In the genomic region with DNA sequence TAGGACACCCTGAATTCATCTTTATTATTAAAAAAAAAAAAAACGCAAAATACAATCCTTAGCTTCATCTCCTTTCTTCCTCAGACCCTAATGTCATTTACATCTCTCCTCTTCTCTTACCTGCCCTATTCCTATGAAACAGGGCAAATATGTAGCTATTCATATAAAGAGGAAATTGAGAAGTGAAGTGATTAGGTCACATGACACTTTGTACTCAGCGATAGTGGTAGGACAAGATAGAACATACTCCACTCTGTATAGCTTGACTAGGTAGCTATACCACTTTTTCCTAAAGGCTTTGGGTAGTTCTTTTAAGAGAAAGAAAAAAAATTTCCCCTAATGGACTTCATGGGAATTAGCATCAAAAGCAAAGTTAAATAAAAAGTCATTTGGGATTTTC, we compare ENCODE assay signal across 1 cellular context.
TF ChIP-seq lines count a peak whose summit lies in the region.

No MANE protein-coding gene starts in this region.

TF ChIP-seq in K562, 482 proteins besides CTCF, POLR2A, EP300 and RAD21 (continued from another document):
- TF ChIP-seq, protein P1, sequence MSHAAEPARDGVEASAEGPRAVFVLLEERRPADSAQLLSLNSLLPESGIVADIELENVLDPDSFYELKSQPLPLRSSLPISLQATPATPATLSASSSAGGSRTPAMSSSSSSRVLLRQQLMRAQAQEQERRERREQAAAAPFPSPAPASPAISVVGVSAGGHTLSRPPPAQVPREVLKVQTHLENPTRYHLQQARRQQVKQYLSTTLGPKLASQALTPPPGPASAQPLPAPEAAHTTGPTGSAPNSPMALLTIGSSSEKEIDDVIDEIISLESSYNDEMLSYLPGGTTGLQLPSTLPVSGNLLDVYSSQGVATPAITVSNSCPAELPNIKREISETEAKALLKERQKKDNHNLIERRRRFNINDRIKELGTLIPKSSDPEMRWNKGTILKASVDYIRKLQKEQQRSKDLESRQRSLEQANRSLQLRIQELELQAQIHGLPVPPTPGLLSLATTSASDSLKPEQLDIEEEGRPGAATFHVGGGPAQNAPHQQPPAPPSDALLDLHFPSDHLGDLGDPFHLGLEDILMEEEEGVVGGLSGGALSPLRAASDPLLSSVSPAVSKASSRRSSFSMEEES (CRISPR knock-in tag; IDR thresholded peaks at IDR 0.05), result peak; percentile 86
- TF ChIP-seq TAL1 (IDR thresholded peaks at IDR 0.05) (no peak), ZKSCAN1 (IDR thresholded peaks at IDR 0.05; ENCODE audit: low read depth, low read length) (no peak), CBX2 (IDR thresholded peaks at IDR 0.05; ENCODE audit: insufficient read depth, low read length, poor library complexity, severe bottlenecking) (no peak)
- TF ChIP-seq, protein P2, sequence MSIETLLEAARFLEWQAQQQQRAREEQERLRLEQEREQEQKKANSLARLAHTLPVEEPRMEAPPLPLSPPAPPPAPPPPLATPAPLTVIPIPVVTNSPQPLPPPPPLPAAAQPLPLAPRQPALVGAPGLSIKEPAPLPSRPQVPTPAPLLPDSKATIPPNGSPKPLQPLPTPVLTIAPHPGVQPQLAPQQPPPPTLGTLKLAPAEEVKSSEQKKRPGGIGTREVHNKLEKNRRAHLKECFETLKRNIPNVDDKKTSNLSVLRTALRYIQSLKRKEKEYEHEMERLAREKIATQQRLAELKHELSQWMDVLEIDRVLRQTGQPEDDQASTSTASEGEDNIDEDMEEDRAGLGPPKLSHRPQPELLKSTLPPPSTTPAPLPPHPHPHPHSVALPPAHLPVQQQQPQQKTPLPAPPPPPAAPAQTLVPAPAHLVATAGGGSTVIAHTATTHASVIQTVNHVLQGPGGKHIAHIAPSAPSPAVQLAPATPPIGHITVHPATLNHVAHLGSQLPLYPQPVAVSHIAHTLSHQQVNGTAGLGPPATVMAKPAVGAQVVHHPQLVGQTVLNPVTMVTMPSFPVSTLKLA (conservative IDR thresholded peaks at IDR 0.05), result no peak
